8 cellular contexts compared by ENCODE assay signal in genomic region chr12:130281157-130281799, GRCh38. TPM values are rescaled to one million over a fixed set of nuclear protein-coding genes. Genes with fewer than 3 reads are reported as not detected.
DNase-seq lines count a peak whose midpoint lies in the region; ATAC-seq and TF ChIP-seq lines count a peak whose summit lies in the region.

No MANE protein-coding gene starts in this region.

- no peaks in the 10 kb centered on the region for H4K20me1 ChIP-seq in BLaER1

- peak overlapping the region; percentile 61; the same call in 1 of the 2 replicates for H3K4me2 ChIP-seq in BLaER1

- H3K27me3 ChIP-seq in BLaER1 (no peaks in the 10 kb centered on the region), adrenal gland (no peaks in the 10 kb centered on the region)

- DNase-seq in HuH-7.5 (ENCODE audit: low spot score) (peak; percentile 22), adrenal gland (peak in 3 of 7 donors; percentile 3 to 27 (median 18)), left lobe of liver (ENCODE audit: low spot score) (no peak), DMS153 (lab: John Stamatoyannopoulos, UW) (no peak), SIG-M5 (lab: John Stamatoyannopoulos, UW) (no peak)
- peak; percentile 35 for DNase-seq in stimulated activated naive CD8-positive, alpha-beta T cell treated with anti-CD3 and anti-CD28 coated beads, Interleukin-15, Interleukin-2, amounts not matched to agents 100 U/mL and 50 U/mL, for 24 hours

- ATAC-seq in left lobe of liver: peak; percentile 86
- ATAC-seq in stimulated activated naive CD8-positive, alpha-beta T cell treated with anti-CD3 and anti-CD28 coated beads, Interleukin-15, Interleukin-2, amounts not matched to agents 100 U/mL and 50 U/mL, for 24 hours: no peak
- ATAC-seq in HG02870 (IDR thresholded peaks at IDR 0.05; ENCODE audit: unreplicated experiment): no peak

- TF ChIP-seq CTCF in adrenal gland (IDR thresholded peaks at IDR 0.05): peak in 5 of 6 experiments; percentile 15 to 67 (median 46)

- H3K9me3 ChIP-seq in BLaER1: peaks cover 30% of the 10 kb centered on the region
- no peaks in the 10 kb centered on the region for H3K9me3 ChIP-seq in adrenal gland (replicated peaks in 1 of 3)

- H3K27ac ChIP-seq in BLaER1: no peak overlapping the region
- no peak overlapping the region for H3K27ac ChIP-seq in adrenal gland

- no peak overlapping the region for H3K9ac ChIP-seq in BLaER1

- H3K4me1 ChIP-seq in BLaER1: peaks cover 16% of the 10 kb centered on the region
- H3K4me1 ChIP-seq in adrenal gland (replicated peaks in 1 of 2): no peaks in the 10 kb centered on the region

- intact Hi-C loops in adrenal gland (cut with DNase I): no loop called here

- H3K36me3 ChIP-seq in BLaER1: no peaks in the 10 kb centered on the region
- H3K36me3 ChIP-seq in adrenal gland (replicated peaks in 1 of 2): no peaks in the 10 kb centered on the region

- H3K4me3 ChIP-seq in BLaER1 (no peak overlapping the region), adrenal gland (no peak overlapping the region)

- TF ChIP-seq POLR2A in adrenal gland (IDR thresholded peaks at IDR 0.05): no peak

- 29 to 45% (median 39%) methylated on average over 30 of the region's 30 CpGs for WGBS in adrenal gland, 4 donors

RNA-seq across cellular contexts. Expression of gene PIWIL1, which starts 56.4 kb away (rescaled TPM):
- under 1 TPM in 3 of 8 donors, not detected in 5; 0.20 to 0.35 (median 0.32) TPM for total RNA-seq in adrenal gland
- polyA plus RNA-seq in adrenal gland: under 1 TPM; 0.08 to 0.11 (median 0.10) TPM
- not detected for total RNA-seq in left lobe of liver

Comparison
In these comparisons a context has a peak if more than half of its experiments do, and no peak if none do; other contexts are left out.
1. DNase-seq: peak in HuH-7.5 (single experiment) and stimulated activated naive CD8-positive, alpha-beta T cell treated with anti-CD3 and anti-CD28 coated beads, Interleukin-15, Interleukin-2, amounts not matched to agents 100 U/mL and 50 U/mL, for 24 hours (single experiment); none in left lobe of liver (single experiment), DMS153 (single experiment) and SIG-M5 (single experiment).